In genomic region chr2:61275575-61276184, GRCh38 we compare ENCODE assay signal across 25 cellular contexts.
"Had no signal": no experiment of that assay in that cellular context is flagged by ENCODE, and none has a peak within 500 bp of the region (broad histone marks: within the 10 kb centered on the region; RNA-seq: fewer than 3 reads in every experiment).

No MANE protein-coding gene starts in this region.

- H3K4me3 ChIP-seq: adrenal gland, body of pancreas, coronary artery, dorsolateral prefrontal cortex, left lung, lower lobe of right lung, mucosa of descending colon, skin epidermis, thoracic aorta had no signal

- H3K27ac ChIP-seq: adrenal gland, body of pancreas, coronary artery, dorsolateral prefrontal cortex, left lung, lower lobe of right lung, skin epidermis, thoracic aorta had no signal

- H3K4me1 ChIP-seq: adrenal gland, left lung, lower lobe of right lung had no signal

- H3K4me3 Mint-ChIP-seq: activated B cell treated with CpG ODN at 0.5 μM for 24 hours; activated CD8-positive, alpha-beta T cell treated with anti-CD3 and anti-CD28 coated beads for 36 hours; activated naive CD8-positive, alpha-beta T cell; nephron; stimulated activated effector memory CD8-positive, alpha-beta T cell treated with anti-CD3 and anti-CD28 coated beads, Interleukin-12 subunit alpha, Interleukin-12 subunit beta, amount 100 ng/mL, for 72 hours; stimulated activated naive CD8-positive, alpha-beta T cell treated with anti-CD3 and anti-CD28 coated beads, Interleukin-15, Interleukin-2, amounts not matched to agents 100 ng/mL and 50 ng/mL, for 24 hours; T-helper 17 cell had no signal

- H3K4me1 Mint-ChIP-seq: activated B cell treated with CpG ODN at 0.5 μM for 24 hours; nephron; stimulated activated effector memory CD8-positive, alpha-beta T cell treated with anti-CD3 and anti-CD28 coated beads, Interleukin-12 subunit alpha, Interleukin-12 subunit beta, amount 100 ng/mL, for 72 hours had no signal

- H3K27me3 ChIP-seq: adrenal gland, body of pancreas, dorsolateral prefrontal cortex, left lung had no signal

- H3K27ac Mint-ChIP-seq: activated B cell treated with CpG ODN at 0.5 μM for 24 hours; activated CD8-positive, alpha-beta T cell treated with anti-CD3 and anti-CD28 coated beads for 36 hours; activated naive CD8-positive, alpha-beta T cell; activated T-helper 2 cell treated with anti-CD3 and anti-CD28 coated beads, Interferon-gamma antibody, Interleukin-2, Interleukin-4, amounts not matched to agents 10 μg/mL and 5 μg/mL and 100 μg/mL, durations not matched to agents 14 hours and 24 hours and 36 hours; nephron; stimulated activated effector memory CD8-positive, alpha-beta T cell treated with anti-CD3 and anti-CD28 coated beads, Interleukin-12 subunit alpha, Interleukin-12 subunit beta, amount 100 ng/mL, for 72 hours; stimulated activated naive CD8-positive, alpha-beta T cell treated with anti-CD3 and anti-CD28 coated beads, Interleukin-15, Interleukin-2, amounts not matched to agents 100 ng/mL and 50 ng/mL, for 24 hours; T-helper 17 cell had no signal

- DNase-seq: activated B cell treated with CpG ODN at 0.5 μM for 24 hours; activated CD4-positive, alpha-beta T cell treated with anti-CD3 and anti-CD28 coated beads, Interleukin-2, amount 50 U/mL, for 1 hour; activated CD8-positive, alpha-beta T cell treated with anti-CD3 and anti-CD28 coated beads for 36 hours; activated T-cell treated with anti-CD3 and anti-CD28 coated beads, Interleukin-2, amount 50 U/mL, for 48 hours; adrenal gland; aorta; body of pancreas; dorsolateral prefrontal cortex; effector memory CD4-positive, alpha-beta T cell; foreskin fibroblast; left lung; lower lobe of right lung; mucosa of descending colon; stimulated activated CD4-positive, alpha-beta T cell treated with anti-CD3 and anti-CD28 coated beads, Interleukin-4, amount 100 ng/mL, for 24 hours; T-helper 17 cell had no signal

- H3K27me3 Mint-ChIP-seq: activated B cell treated with CpG ODN at 0.5 μM for 24 hours; activated CD8-positive, alpha-beta T cell treated with anti-CD3 and anti-CD28 coated beads for 36 hours; activated naive CD8-positive, alpha-beta T cell; stimulated activated naive CD8-positive, alpha-beta T cell treated with anti-CD3 and anti-CD28 coated beads, Interleukin-15, Interleukin-2, amounts not matched to agents 100 ng/mL and 50 ng/mL, for 24 hours; T-helper 17 cell had no signal

- H3K9me3 ChIP-seq: adrenal gland, body of pancreas, left lung, lower lobe of right lung, mucosa of descending colon, thoracic aorta had no signal

- H3K9me3 Mint-ChIP-seq: activated B cell treated with CpG ODN at 0.5 μM for 24 hours; activated CD8-positive, alpha-beta T cell treated with anti-CD3 and anti-CD28 coated beads for 36 hours; activated T-helper 2 cell treated with anti-CD3 and anti-CD28 coated beads, Interferon-gamma antibody, Interleukin-2, Interleukin-4, amounts not matched to agents 10 μg/mL and 5 μg/mL and 100 μg/mL, durations not matched to agents 14 hours and 24 hours and 36 hours; nephron; stimulated activated effector memory CD8-positive, alpha-beta T cell treated with anti-CD3 and anti-CD28 coated beads, Interleukin-12 subunit alpha, Interleukin-12 subunit beta, amount 100 ng/mL, for 72 hours; stimulated activated naive CD8-positive, alpha-beta T cell treated with anti-CD3 and anti-CD28 coated beads, Interleukin-15, Interleukin-2, amounts not matched to agents 100 ng/mL and 50 ng/mL, for 24 hours had no signal

- FAIRE-seq: urothelium cell line had no signal

- ATAC-seq: activated CD8-positive, alpha-beta T cell treated with anti-CD3 and anti-CD28 coated beads for 36 hours; body of pancreas; left lung; lower lobe of right lung; mucosa of descending colon; sciatic nerve; stimulated activated effector memory CD8-positive, alpha-beta T cell treated with anti-CD3 and anti-CD28 coated beads, Interleukin-12 subunit alpha, Interleukin-12 subunit beta, amount 100 ng/mL, for 72 hours; T-helper 17 cell had no signal
